1 cellular context compared by ENCODE assay signal in genomic region chr1:31615939-31616338, GRCh38.
TF ChIP-seq lines count a peak whose summit lies in the region.

No MANE protein-coding gene starts in this region.

TF ChIP-seq in IMR-90, 13 proteins besides CTCF, POLR2A, EP300 and RAD21 (continued from another document):
- TF ChIP-seq USF2 (IDR thresholded peaks at IDR 0.05; ENCODE audit: low read depth, low read length) (no peak), FOS (IDR thresholded peaks at IDR 0.05; ENCODE audit: low read depth, low read length) (no peak), BHLHE40 (IDR thresholded peaks at IDR 0.05; ENCODE audit: low read depth, low read length) (no peak), RCOR1 (IDR thresholded peaks at IDR 0.05; ENCODE audit: insufficient replicate concordance, low read length) (no peak)
